Comparison of ENCODE assay signal across 8 cellular contexts in genomic region chr10:132443998-132444876, GRCh38. TPM values are rescaled to one million over a fixed set of nuclear protein-coding genes. Genes with fewer than 3 reads are reported as not detected.
DNase-seq lines count a peak whose midpoint lies in the region; ATAC-seq, FAIRE-seq and TF ChIP-seq lines count a peak whose summit lies in the region.

No MANE protein-coding gene starts in this region.

- H3K4me2 ChIP-seq in A549 (peak overlapping the region; percentile 87), DND-41 (ENCODE audit: insufficient read depth, low read length) (no peak overlapping the region)

- ATAC-seq in A549, result 0 out of 6 replicates have a peak, but pooled peaks of 1 of the 2 experiments have one; percentile 25
- peak; percentile 8 for ATAC-seq in DND-41 (ENCODE audit: insufficient read depth, low read depth)

- CTCF ChIA-PET in A549 (lab: Yijun Ruan, JAX), result interaction anchor here (0.6 to 2.2 kb wide), 13 partner anchors 9 to 91 kb away, joined by 3 to 10 read pairs (median 5); partner anchors contain the start of gene PWWP2B

- H3K79me2 ChIP-seq in DND-41 (ENCODE audit: insufficient read depth, low read length), result no peaks in the 10 kb centered on the region

- peak overlapping the region; percentile 27; the same call in 2 of the 3 replicates for H3K4me3 ChIP-seq in A549
- no peak overlapping the region for H3K4me3 ChIP-seq in DND-41 (ENCODE audit: low read depth in 1 of 2, low read length in 2 of 2)
- no peak overlapping the region for H3K4me3 ChIP-seq in choroid plexus epithelial cell (ENCODE audit: low read depth, low read length)
- H3K4me3 ChIP-seq in transverse colon, result no peak overlapping the region

- TF ChIP-seq CTCF in A549 (IDR thresholded peaks at IDR 0.05) (no peak), DND-41 (IDR thresholded peaks at IDR 0.05; ENCODE audit: borderline replicate concordance, extremely low read depth, low read length, poor library complexity, severe bottlenecking) (no peak), choroid plexus epithelial cell (conservative IDR thresholded peaks at IDR 0.05; ENCODE audit: low read depth, low read length) (no peak), transverse colon (IDR thresholded peaks at IDR 0.05) (no peak)

- H3K4me1 ChIP-seq in A549 (peaks cover 50% of the 10 kb centered on the region), DND-41 (ENCODE audit: insufficient read depth, low read length) (peaks cover 40% of the 10 kb centered on the region), transverse colon (peaks cover 21 to 24% (median 23%) of the 10 kb centered on the region in 4 donors)

- H4K20me1 ChIP-seq in DND-41 (ENCODE audit: insufficient read depth, low read length), result peaks cover 3% of the 10 kb centered on the region; the same call in 1 of the 2 replicates

- no peaks in the 10 kb centered on the region for H3K27me3 ChIP-seq in DND-41 (ENCODE audit: insufficient read depth, low read length, poor library complexity)
- no peaks in the 10 kb centered on the region for H3K27me3 ChIP-seq in transverse colon

- 35% methylated on average over 5 of the region's 13 CpGs for WGBS in A549 (ENCODE audit: missing lambda C conversion rate)
- 71% methylated on average over 11 of the region's 13 CpGs; no CpG with 5 or more reads in 1 of the 2 donors for WGBS in transverse colon (ENCODE audit: low coverage in 1 of 2), 2 donors

- no peaks in the 10 kb centered on the region for H3K9me3 ChIP-seq in A549
- no peaks in the 10 kb centered on the region for H3K9me3 ChIP-seq in DND-41 (ENCODE audit: insufficient read depth, low read length, severe bottlenecking)
- H3K9me3 ChIP-seq in transverse colon, result no peaks in the 10 kb centered on the region

- TF ChIP-seq EP300 in A549 (IDR thresholded peaks at IDR 0.05) (no peak), transverse colon (IDR thresholded peaks at IDR 0.05; ENCODE audit: low read depth) (no peak)

- no peak for FAIRE-seq in A549 (lab: Jason Lieb, UNC)

- DNase-seq in A549 (ENCODE audit: low read depth in 1 of 2, low spot score in 1 of 2) (no peak), DND-41 (peak; percentile 72), OCI-M1 (lab: John Stamatoyannopoulos, UW) (peak; percentile 94), choroid plexus epithelial cell (ENCODE audit: low read depth) (peak; percentile 34), NCI-H128 (lab: John Stamatoyannopoulos, UW; ENCODE audit: unreplicated experiment) (no peak), transverse colon (no peak), NCI-H187 (lab: John Stamatoyannopoulos, UW) (no peak)
- no peak for DNase-seq in activated CD4-positive, CD25-positive, alpha-beta regulatory T cell (lab: John Stamatoyannopoulos, UW)

- H2AFZ ChIP-seq in DND-41 (ENCODE audit: low read depth, low read length), result no peak overlapping the region

- peak overlapping the region; percentile 89 to 99 for H3K27ac ChIP-seq in A549
- H3K27ac ChIP-seq in DND-41 (ENCODE audit: low read length), result peak overlapping the region; percentile 39; the same call in 1 of the 2 replicates
- no peak overlapping the region for H3K27ac ChIP-seq in transverse colon

- no peak for TF ChIP-seq RAD21 in A549 (conservative IDR thresholded peaks at IDR 0.05 in 1 of 2, IDR thresholded peaks at IDR 0.05 in 1 of 2)

- no peak for TF ChIP-seq POLR2A in A549 (IDR thresholded peaks at IDR 0.05; ENCODE audit: low read length)
- no peak for TF ChIP-seq POLR2A in transverse colon (IDR thresholded peaks at IDR 0.05)

- H3K9ac ChIP-seq in DND-41 (ENCODE audit: low read depth, low read length), result no peak overlapping the region

- POLR2A ChIA-PET in A549 (lab: Yijun Ruan, JAX), result no interaction called here

- in situ Hi-C loops in transverse colon (cut with MboI; ENCODE audit: low pct_ligation_motif_present in 1 of 4, low pct_unique_long_range_greater_than_20kb in 1 of 4, low sequenced_read_pairs in 3 of 4), result no loop called here

- intact Hi-C loops in transverse colon (cut with DNase I; ENCODE audit: low total_unique reads), result no loop called here

- H3K36me3 ChIP-seq in DND-41 (ENCODE audit: insufficient read depth, low read length) (no peaks in the 10 kb centered on the region), transverse colon (no peaks in the 10 kb centered on the region)

TF ChIP-seq in A549, 52 proteins besides CTCF, POLR2A, EP300 and RAD21:
- TF ChIP-seq JUNB (IDR thresholded peaks at IDR 0.05) (no peak), GATA3 (IDR thresholded peaks at IDR 0.05; ENCODE audit: borderline replicate concordance) (no peak), MYC (IDR thresholded peaks at IDR 0.05; ENCODE audit: borderline replicate concordance, low read length) (no peak), TFCP2L1 (CRISPR knock-in tag; IDR thresholded peaks at IDR 0.05) (no peak), CEBPB (IDR thresholded peaks at IDR 0.05) (no peak), JUN (IDR thresholded peaks at IDR 0.05) (no peak), ZNF302 (CRISPR knock-in tag; IDR thresholded peaks at IDR 0.05) (no peak), MAFK (IDR thresholded peaks at IDR 0.05; ENCODE audit: partially characterized antibody) (no peak), BCL3 (IDR thresholded peaks at IDR 0.05) (no peak), PBX3 (IDR thresholded peaks at IDR 0.05) (no peak), FOSL2 (IDR thresholded peaks at IDR 0.05) (no peak), FOSL2 (CRISPR knock-in tag; IDR thresholded peaks at IDR 0.05) (no peak), REST (IDR thresholded peaks at IDR 0.05) (no peak), SMC3 (IDR thresholded peaks at IDR 0.05) (no peak), HOXB5 (CRISPR knock-in tag; IDR thresholded peaks at IDR 0.05) (no peak), MAZ (IDR thresholded peaks at IDR 0.05; ENCODE audit: borderline replicate concordance, low read depth, low read length) (no peak), ZFP36 (IDR thresholded peaks at IDR 0.05; ENCODE audit: borderline replicate concordance, partially characterized antibody) (no peak)

RNA-seq across cellular contexts. Expression of gene PWWP2B, which starts 47.2 kb away (rescaled TPM):
- polyA plus RNA-seq in A549 (2011; rRNA removed) (2.0 and 2.8 TPM in 2 replicates), A549 (2017; fragmentation: RNase III; extraction: RNeasy Plus Mini Kit Qiagen cat#74134 plus additional on column Dnase treatment) (6.6 to 7.3 TPM (median 7.0 TPM) in 3 replicates)
- polyA plus RNA-seq in A549 (2012; cell fraction: cytosol; rRNA removed), result 5.0 and 8.0 TPM in 2 replicates
- 8.3 and 12.2 TPM in 2 replicates for polyA plus RNA-seq in A549 (2012; cell fraction: nucleus; rRNA removed)
- 2.1 and 2.5 TPM in 2 replicates for polyA minus RNA-seq in A549 (2011; rRNA and poly(A)+ RNA removed)
- total RNA-seq in transverse colon, result 100 to 1,000 TPM in 1 of 4 donors, 10 to 100 TPM in 3; 45.9 to 129 (median 61.2) TPM

Comparison
In these comparisons a context has a peak if more than half of its experiments do, and no peak if none do; other contexts are left out.
1. DNase-seq: peak in DND-41 (single experiment), OCI-M1 (single experiment) and choroid plexus epithelial cell (single experiment); none in A549 (0 of 2), activated CD4-positive, CD25-positive, alpha-beta regulatory T cell (0 of 4), NCI-H128 (single experiment), transverse colon (single experiment) and NCI-H187 (0 of 2).
2. H3K27ac ChIP-seq: peak in A549 (2 of 2) and DND-41 (single experiment); none in transverse colon (0 of 4).